ENCODE assay signal across 26 cellular contexts in genomic region chr13:28089065-28089464, GRCh38. TPM values are rescaled to one million over a fixed set of nuclear protein-coding genes. Genes with fewer than 3 reads are reported as not detected.
"Had no signal": no experiment of that assay in that cellular context is flagged by ENCODE, and none has a peak within 500 bp of the region (broad histone marks: within the 10 kb centered on the region; RNA-seq: fewer than 3 reads in every experiment).

No MANE protein-coding gene starts in this region.

- H3K4me3 ChIP-seq: esophagus squamous epithelium, lung, right atrium auricular region, smooth muscle cell, suprapubic skin, transverse colon, upper lobe of right lung, uterus had no signal

- H3K27ac ChIP-seq: esophagus squamous epithelium, parathyroid adenoma, right atrium auricular region, suprapubic skin, transverse colon, upper lobe of right lung, uterus had no signal

- FAIRE-seq: colon, endothelial cell of umbilical vein, keratinocyte had no signal

- H3K79me2 ChIP-seq: parathyroid adenoma had no signal

- DNase-seq: effector CD8-positive, alpha-beta T cell; erythroblast; esophagus squamous epithelium; foreskin melanocyte; hypothalamus; natural killer cell; occipital lobe; stimulated activated CD4-positive, alpha-beta T cell treated with anti-CD3 and anti-CD28 coated beads, Interleukin-12 subunit alpha, Interleukin-12 subunit beta, amount 100 ng/mL, for 4 hours; stimulated activated CD4-positive, alpha-beta T cell treated with anti-CD3 and anti-CD28 coated beads, Interleukin-1b, Interleukin-23, amount 100 ng/mL, for 48 hours; stimulated activated CD4-positive, alpha-beta T cell treated with anti-CD3 and anti-CD28 coated beads, Interleukin-4, amount 100 ng/mL, for 1 hour; stimulated activated CD8-positive, alpha-beta memory T cell treated with anti-CD3 and anti-CD28 coated beads, Interleukin-4, amount 100 ng/mL, for 48 hours; stimulated activated naive CD4-positive, alpha-beta T cell; stimulated activated naive CD8-positive, alpha-beta T cell treated with anti-CD3 and anti-CD28 coated beads, Interleukin-15, amount 100 ng/mL, for 72 hours; transverse colon; upper lobe of right lung; uterus had no signal

- H3K36me3 ChIP-seq: esophagus squamous epithelium, right atrium auricular region, suprapubic skin, transverse colon, upper lobe of right lung, uterus had no signal

- H3K4me2 ChIP-seq: smooth muscle cell had no signal

- H3K9me3 ChIP-seq: esophagus squamous epithelium, right atrium auricular region, transverse colon, upper lobe of right lung, uterus had no signal

- ATAC-seq: left lobe of liver; natural killer cell; sciatic nerve; stimulated activated naive CD8-positive, alpha-beta T cell treated with anti-CD3 and anti-CD28 coated beads, Interleukin-15, amount 100 ng/mL, for 72 hours; upper lobe of right lung had no signal

- H3K27me3 ChIP-seq: right atrium auricular region, upper lobe of right lung, uterus had no signal

- H2AFZ ChIP-seq: parathyroid adenoma had no signal

- H3K4me1 ChIP-seq: esophagus squamous epithelium, parathyroid adenoma, right atrium auricular region, suprapubic skin, transverse colon, upper lobe of right lung, uterus had no signal

RNA-seq across cellular contexts. Expression of gene FLT3, which starts 11.3 kb away (rescaled TPM):
- total RNA-seq: endothelial cell of umbilical vein, smooth muscle cell had no signal
- polyA plus RNA-seq: keratinocyte, smooth muscle cell had no signal
